In genomic region chr11:108733479-108734116, GRCh38 we compare ENCODE assay signal across 1 cellular context.
TF ChIP-seq lines count a peak whose summit lies in the region.

No MANE protein-coding gene starts in this region.

TF ChIP-seq in HEK293, 187 proteins besides CTCF, POLR2A, EP300 and RAD21 (continued from another document):
- TF ChIP-seq, protein P1, sequence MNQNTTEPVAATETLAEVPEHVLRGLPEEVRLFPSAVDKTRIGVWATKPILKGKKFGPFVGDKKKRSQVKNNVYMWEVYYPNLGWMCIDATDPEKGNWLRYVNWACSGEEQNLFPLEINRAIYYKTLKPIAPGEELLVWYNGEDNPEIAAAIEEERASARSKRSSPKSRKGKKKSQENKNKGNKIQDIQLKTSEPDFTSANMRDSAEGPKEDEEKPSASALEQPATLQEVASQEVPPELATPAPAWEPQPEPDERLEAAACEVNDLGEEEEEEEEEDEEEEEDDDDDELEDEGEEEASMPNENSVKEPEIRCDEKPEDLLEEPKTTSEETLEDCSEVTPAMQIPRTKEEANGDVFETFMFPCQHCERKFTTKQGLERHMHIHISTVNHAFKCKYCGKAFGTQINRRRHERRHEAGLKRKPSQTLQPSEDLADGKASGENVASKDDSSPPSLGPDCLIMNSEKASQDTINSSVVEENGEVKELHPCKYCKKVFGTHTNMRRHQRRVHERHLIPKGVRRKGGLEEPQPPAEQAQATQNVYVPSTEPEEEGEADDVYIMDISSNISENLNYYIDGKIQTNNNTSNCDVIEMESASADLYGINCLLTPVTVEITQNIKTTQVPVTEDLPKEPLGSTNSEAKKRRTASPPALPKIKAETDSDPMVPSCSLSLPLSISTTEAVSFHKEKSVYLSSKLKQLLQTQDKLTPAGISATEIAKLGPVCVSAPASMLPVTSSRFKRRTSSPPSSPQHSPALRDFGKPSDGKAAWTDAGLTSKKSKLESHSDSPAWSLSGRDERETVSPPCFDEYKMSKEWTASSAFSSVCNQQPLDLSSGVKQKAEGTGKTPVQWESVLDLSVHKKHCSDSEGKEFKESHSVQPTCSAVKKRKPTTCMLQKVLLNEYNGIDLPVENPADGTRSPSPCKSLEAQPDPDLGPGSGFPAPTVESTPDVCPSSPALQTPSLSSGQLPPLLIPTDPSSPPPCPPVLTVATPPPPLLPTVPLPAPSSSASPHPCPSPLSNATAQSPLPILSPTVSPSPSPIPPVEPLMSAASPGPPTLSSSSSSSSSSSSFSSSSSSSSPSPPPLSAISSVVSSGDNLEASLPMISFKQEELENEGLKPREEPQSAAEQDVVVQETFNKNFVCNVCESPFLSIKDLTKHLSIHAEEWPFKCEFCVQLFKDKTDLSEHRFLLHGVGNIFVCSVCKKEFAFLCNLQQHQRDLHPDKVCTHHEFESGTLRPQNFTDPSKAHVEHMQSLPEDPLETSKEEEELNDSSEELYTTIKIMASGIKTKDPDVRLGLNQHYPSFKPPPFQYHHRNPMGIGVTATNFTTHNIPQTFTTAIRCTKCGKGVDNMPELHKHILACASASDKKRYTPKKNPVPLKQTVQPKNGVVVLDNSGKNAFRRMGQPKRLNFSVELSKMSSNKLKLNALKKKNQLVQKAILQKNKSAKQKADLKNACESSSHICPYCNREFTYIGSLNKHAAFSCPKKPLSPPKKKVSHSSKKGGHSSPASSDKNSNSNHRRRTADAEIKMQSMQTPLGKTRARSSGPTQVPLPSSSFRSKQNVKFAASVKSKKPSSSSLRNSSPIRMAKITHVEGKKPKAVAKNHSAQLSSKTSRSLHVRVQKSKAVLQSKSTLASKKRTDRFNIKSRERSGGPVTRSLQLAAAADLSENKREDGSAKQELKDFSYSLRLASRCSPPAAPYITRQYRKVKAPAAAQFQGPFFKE (tag by site-specific recombination; IDR thresholded peaks at IDR 0.05; ENCODE audit: borderline replicate concordance): no peak
- TF ChIP-seq ZNF596 (tag by site-specific recombination; IDR thresholded peaks at IDR 0.05): no peak
- no peak for TF ChIP-seq ZNF501 (tag by site-specific recombination; IDR thresholded peaks at IDR 0.05)
- TF ChIP-seq, protein P2, sequence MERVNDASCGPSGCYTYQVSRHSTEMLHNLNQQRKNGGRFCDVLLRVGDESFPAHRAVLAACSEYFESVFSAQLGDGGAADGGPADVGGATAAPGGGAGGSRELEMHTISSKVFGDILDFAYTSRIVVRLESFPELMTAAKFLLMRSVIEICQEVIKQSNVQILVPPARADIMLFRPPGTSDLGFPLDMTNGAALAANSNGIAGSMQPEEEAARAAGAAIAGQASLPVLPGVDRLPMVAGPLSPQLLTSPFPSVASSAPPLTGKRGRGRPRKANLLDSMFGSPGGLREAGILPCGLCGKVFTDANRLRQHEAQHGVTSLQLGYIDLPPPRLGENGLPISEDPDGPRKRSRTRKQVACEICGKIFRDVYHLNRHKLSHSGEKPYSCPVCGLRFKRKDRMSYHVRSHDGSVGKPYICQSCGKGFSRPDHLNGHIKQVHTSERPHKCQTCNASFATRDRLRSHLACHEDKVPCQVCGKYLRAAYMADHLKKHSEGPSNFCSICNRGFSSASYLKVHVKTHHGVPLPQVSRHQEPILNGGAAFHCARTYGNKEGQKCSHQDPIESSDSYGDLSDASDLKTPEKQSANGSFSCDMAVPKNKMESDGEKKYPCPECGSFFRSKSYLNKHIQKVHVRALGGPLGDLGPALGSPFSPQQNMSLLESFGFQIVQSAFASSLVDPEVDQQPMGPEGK (tag by site-specific recombination; IDR thresholded peaks at IDR 0.05): peak; percentile 62
- TF ChIP-seq GFI1B (tag by site-specific recombination; IDR thresholded peaks at IDR 0.05): no peak
- TF ChIP-seq, protein P3, sequence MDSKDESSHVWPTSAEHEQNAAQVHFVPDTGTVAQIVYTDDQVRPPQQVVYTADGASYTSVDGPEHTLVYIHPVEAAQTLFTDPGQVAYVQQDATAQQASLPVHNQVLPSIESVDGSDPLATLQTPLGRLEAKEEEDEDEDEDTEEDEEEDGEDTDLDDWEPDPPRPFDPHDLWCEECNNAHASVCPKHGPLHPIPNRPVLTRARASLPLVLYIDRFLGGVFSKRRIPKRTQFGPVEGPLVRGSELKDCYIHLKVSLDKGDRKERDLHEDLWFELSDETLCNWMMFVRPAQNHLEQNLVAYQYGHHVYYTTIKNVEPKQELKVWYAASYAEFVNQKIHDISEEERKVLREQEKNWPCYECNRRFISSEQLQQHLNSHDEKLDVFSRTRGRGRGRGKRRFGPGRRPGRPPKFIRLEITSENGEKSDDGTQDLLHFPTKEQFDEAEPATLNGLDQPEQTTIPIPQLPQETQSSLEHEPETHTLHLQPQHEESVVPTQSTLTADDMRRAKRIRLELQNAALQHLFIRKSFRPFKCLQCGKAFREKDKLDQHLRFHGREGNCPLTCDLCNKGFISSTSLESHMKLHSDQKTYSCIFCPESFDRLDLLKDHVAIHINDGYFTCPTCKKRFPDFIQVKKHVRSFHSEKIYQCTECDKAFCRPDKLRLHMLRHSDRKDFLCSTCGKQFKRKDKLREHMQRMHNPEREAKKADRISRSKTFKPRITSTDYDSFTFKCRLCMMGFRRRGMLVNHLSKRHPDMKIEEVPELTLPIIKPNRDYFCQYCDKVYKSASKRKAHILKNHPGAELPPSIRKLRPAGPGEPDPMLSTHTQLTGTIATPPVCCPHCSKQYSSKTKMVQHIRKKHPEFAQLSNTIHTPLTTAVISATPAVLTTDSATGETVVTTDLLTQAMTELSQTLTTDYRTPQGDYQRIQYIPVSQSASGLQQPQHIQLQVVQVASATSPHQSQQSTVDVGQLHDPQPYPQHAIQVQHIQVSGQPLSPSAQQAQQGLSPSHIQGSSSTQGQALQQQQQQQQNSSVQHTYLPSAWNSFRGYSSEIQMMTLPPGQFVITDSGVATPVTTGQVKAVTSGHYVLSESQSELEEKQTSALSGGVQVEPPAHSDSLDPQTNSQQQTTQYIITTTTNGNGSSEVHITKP (tag by site-specific recombination; IDR thresholded peaks at IDR 0.05): 0 out of 2 replicates have a peak, but pooled peaks have one; percentile 28
- TF ChIP-seq KLF9 (tag by site-specific recombination; IDR thresholded peaks at IDR 0.05; ENCODE audit: low read depth): no peak
- no peak for TF ChIP-seq ZNF792 (tag by site-specific recombination; IDR thresholded peaks at IDR 0.05)
- TF ChIP-seq ZNF600 (tag by site-specific recombination; IDR thresholded peaks at IDR 0.05): peak; percentile 37; the same call in 1 of the 2 replicates
- TF ChIP-seq MZF1 (tag by site-specific recombination; IDR thresholded peaks at IDR 0.05; ENCODE audit: borderline replicate concordance): 0 out of 2 replicates have a peak, but pooled peaks have one; percentile 49
- TF ChIP-seq ZNF138 (tag by site-specific recombination; IDR thresholded peaks at IDR 0.05; ENCODE audit: borderline replicate concordance): no peak
- TF ChIP-seq ZBTB48 (tag by site-specific recombination; IDR thresholded peaks at IDR 0.05): no peak
- peak; percentile 68 for TF ChIP-seq ZNF629 (tag by site-specific recombination; IDR thresholded peaks at IDR 0.05)
- TF ChIP-seq ZNF362 (tag by site-specific recombination; IDR thresholded peaks at IDR 0.05): no peak
- no peak for TF ChIP-seq HOXC10 (CRISPR knock-in tag; IDR thresholded peaks at IDR 0.05)
- peak; percentile 66 for TF ChIP-seq PRDM1 (tag by site-specific recombination; IDR thresholded peaks at IDR 0.05)
